In the genomic region with DNA sequence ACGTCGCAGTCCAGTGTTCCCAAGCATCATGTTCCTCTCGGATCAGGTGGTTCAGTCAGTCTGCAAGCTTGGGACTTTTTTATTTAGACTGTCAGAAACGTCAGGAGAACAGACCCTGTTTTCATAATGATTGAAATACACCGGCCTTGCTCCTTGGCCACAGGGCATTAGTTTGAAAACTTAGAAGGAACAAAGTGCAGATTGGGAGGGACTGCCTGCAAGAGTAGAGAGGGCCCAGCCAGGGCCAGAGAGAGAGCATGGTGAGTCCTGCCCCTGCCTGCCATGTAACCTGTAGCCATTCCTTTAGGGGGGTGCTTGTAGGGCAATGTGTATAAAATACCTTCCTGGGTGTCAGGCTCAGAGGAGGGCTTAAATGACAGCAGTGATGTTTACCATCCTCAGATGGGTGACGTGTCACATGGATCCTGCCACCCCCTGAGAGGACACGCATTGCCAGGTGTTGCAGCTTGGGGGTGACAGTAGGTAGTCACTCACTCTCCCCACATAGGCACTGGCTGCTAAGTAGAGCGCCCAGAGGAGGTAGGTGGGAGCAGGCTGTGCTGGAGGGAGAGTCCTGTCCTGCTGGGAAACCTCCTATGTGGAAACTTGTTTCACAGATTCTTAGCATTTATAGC, we compare ENCODE assay signal across 21 cellular contexts.
"Had no signal": no experiment of that assay in that cellular context is flagged by ENCODE, and none has a peak within 500 bp of the region (broad histone marks: within the 10 kb centered on the region; RNA-seq: fewer than 3 reads in every experiment).

No MANE protein-coding gene starts in this region.

- H3K27me3 Mint-ChIP-seq: central memory CD8-positive, alpha-beta T cell; natural killer cell treated with Interleukin-12 subunit alpha and Interleukin-12 subunit beta and Interleukin-15 and Interleukin-18, amount 100 ng/mL, for 72 hours had no signal

- H3K4me3 ChIP-seq: esophagus muscularis mucosa, gastrocnemius medialis, heart right ventricle, left lung, lung, right atrium auricular region, smooth muscle cell, tibial artery had no signal

- H3K27ac Mint-ChIP-seq: natural killer cell treated with Interleukin-12 subunit alpha and Interleukin-12 subunit beta and Interleukin-15 and Interleukin-18, amount 100 ng/mL, for 72 hours; stimulated activated effector memory CD8-positive, alpha-beta T cell treated with anti-CD3 and anti-CD28 coated beads, Interleukin-12 subunit alpha, Interleukin-12 subunit beta, amount 100 ng/mL, for 72 hours had no signal

- H3K27ac ChIP-seq: esophagus muscularis mucosa, gastrocnemius medialis, heart right ventricle, left lung, neutrophil, right atrium auricular region, tibial artery had no signal

- FAIRE-seq: endometrium, islet of Langerhans had no signal

- H3K4me3 Mint-ChIP-seq: central memory CD8-positive, alpha-beta T cell; natural killer cell treated with Interleukin-12 subunit alpha and Interleukin-12 subunit beta and Interleukin-15 and Interleukin-18, amount 100 ng/mL, for 72 hours; stimulated activated effector memory CD8-positive, alpha-beta T cell treated with anti-CD3 and anti-CD28 coated beads, Interleukin-12 subunit alpha, Interleukin-12 subunit beta, amount 100 ng/mL, for 72 hours had no signal

- H3K4me1 Mint-ChIP-seq: central memory CD8-positive, alpha-beta T cell; stimulated activated effector memory CD8-positive, alpha-beta T cell treated with anti-CD3 and anti-CD28 coated beads, Interleukin-12 subunit alpha, Interleukin-12 subunit beta, amount 100 ng/mL, for 72 hours had no signal

- DNase-seq: effector memory CD4-positive, alpha-beta T cell; gastrocnemius medialis; heart right ventricle; hypothalamus; kidney glomerular epithelial cell; left lung; mesenchymal stem cell; midbrain; stimulated activated CD4-positive, alpha-beta T cell treated with anti-CD3 and anti-CD28 coated beads, Interleukin-2, amount 100 ng/mL, for 48 hours; stimulated activated naive CD8-positive, alpha-beta T cell treated with anti-CD3 and anti-CD28 coated beads, Interleukin-15, Interleukin-2, amounts not matched to agents 100 U/mL and 50 U/mL, for 24 hours; tibial artery had no signal

- H3K4me1 ChIP-seq: esophagus muscularis mucosa, gastrocnemius medialis, left lung, tibial artery had no signal

- H3K9me3 Mint-ChIP-seq: central memory CD8-positive, alpha-beta T cell; natural killer cell treated with Interleukin-12 subunit alpha and Interleukin-12 subunit beta and Interleukin-15 and Interleukin-18, amount 100 ng/mL, for 72 hours; stimulated activated effector memory CD8-positive, alpha-beta T cell treated with anti-CD3 and anti-CD28 coated beads, Interleukin-12 subunit alpha, Interleukin-12 subunit beta, amount 100 ng/mL, for 72 hours had no signal

- ATAC-seq: gastrocnemius medialis; heart right ventricle; left lung; stimulated activated effector memory CD8-positive, alpha-beta T cell treated with anti-CD3 and anti-CD28 coated beads, Interleukin-12 subunit alpha, Interleukin-12 subunit beta, amount 100 ng/mL, for 72 hours; stimulated activated naive CD8-positive, alpha-beta T cell treated with anti-CD3 and anti-CD28 coated beads, Interleukin-15, Interleukin-2, amounts not matched to agents 100 U/mL and 50 U/mL, for 24 hours had no signal

- H3K4me2 ChIP-seq: smooth muscle cell had no signal

- H3K27me3 ChIP-seq: esophagus muscularis mucosa, gastrocnemius medialis, heart right ventricle, left lung, neutrophil, right atrium auricular region, tibial artery had no signal

- H3K9me3 ChIP-seq: esophagus muscularis mucosa, gastrocnemius medialis, heart right ventricle, left lung, neutrophil, right atrium auricular region, tibial artery had no signal

- H3K36me3 Mint-ChIP-seq: natural killer cell treated with Interleukin-12 subunit alpha and Interleukin-12 subunit beta and Interleukin-15 and Interleukin-18, amount 100 ng/mL, for 72 hours had no signal
